11 cellular contexts compared by ENCODE assay signal in genomic region chr5:180331647-180331950, GRCh38. TPM values are rescaled to one million over a fixed set of nuclear protein-coding genes. Genes with fewer than 3 reads are reported as not detected.
DNase-seq lines count a peak whose midpoint lies in the region; ATAC-seq and TF ChIP-seq lines count a peak whose summit lies in the region.
"Had no signal": no experiment of that assay in that cellular context is flagged by ENCODE, and none has a peak within 500 bp of the region (broad histone marks: within the 10 kb centered on the region; RNA-seq: fewer than 3 reads in every experiment).

No MANE protein-coding gene starts in this region.

- no peak for DNase-seq in IMR-90
- DNase-seq in endothelial cell (ENCODE audit: low spot score): no peak
- DNase-seq in mesenchymal stem cell: peak; percentile 92
- no peak for DNase-seq in suprapubic skin (ENCODE audit: low spot score in 2 of 2)
- DNase-seq in activated naive CD4-positive, alpha-beta T cell treated with anti-CD3 and anti-CD28 coated beads, Interleukin-2, amount 50 U/mL, for 16 hours: no peak
- no peak for DNase-seq in DMS153 (lab: John Stamatoyannopoulos, UW)
- no peak for DNase-seq in NCI-H748 treated with DMSO at 0.1 percent for 48 hours (lab: John Stamatoyannopoulos, UW)
- DNase-seq: glutamatergic neuron, testis had no signal

- H3K23ac ChIP-seq in IMR-90 (ENCODE audit: low read depth, low read length) (peak overlapping the region; percentile 76; the same call in 1 of the 2 replicates), mesenchymal stem cell (ENCODE audit: low read length in 2 of 2) (no peak overlapping the region)

- peaks cover 11% of the 10 kb centered on the region for H3K4me1 Mint-ChIP-seq in endothelial cell (ENCODE audit: unreplicated experiment)

- in situ Hi-C loops in IMR-90 (cut with MboI; ENCODE audit: low sequenced_read_pairs): no loop called here

- H3K14ac ChIP-seq in IMR-90 (replicated peaks; ENCODE audit: low read depth, low read length) (peak overlapping the region; percentile 73), mesenchymal stem cell (ENCODE audit: low read length in 2 of 2) (no peak overlapping the region)

- H4K20me1 ChIP-seq in IMR-90 (ENCODE audit: insufficient read depth, low read length): peaks cover 21% of the 10 kb centered on the region

- H3K27ac ChIP-seq in IMR-90 (ENCODE audit: insufficient read depth, low read length) (no peak overlapping the region), mesenchymal stem cell (ENCODE audit: low read length, poor library complexity, severe bottlenecking) (peak overlapping the region; percentile 96), suprapubic skin (peak overlapping the region; percentile 47)
- H3K27ac ChIP-seq: HL-60, testis had no signal

- POLR2A ChIA-PET in IMR-90 (lab: Charles Lee; ENCODE audit: unreplicated experiment): no interaction called here

- no peak overlapping the region for H2BK5ac ChIP-seq in IMR-90 (ENCODE audit: low read depth, low read length, poor library complexity, severe bottlenecking)
- H2BK5ac ChIP-seq in mesenchymal stem cell (ENCODE audit: low read depth, low read length, poor library complexity, severe bottlenecking): peak overlapping the region; percentile 87

- H3K4me2 ChIP-seq in IMR-90 (ENCODE audit: low read depth, low read length) (peak overlapping the region; percentile 7; the same call in 1 of the 2 replicates), mesenchymal stem cell (ENCODE audit: low read length, poor library complexity, severe bottlenecking) (no peak overlapping the region)

- no peak overlapping the region for H3K18ac ChIP-seq in IMR-90 (ENCODE audit: low read depth, low read length)
- H3K18ac ChIP-seq in mesenchymal stem cell (ENCODE audit: low read depth in 1 of 2, low read length in 2 of 2): peak overlapping the region in 1 of 2 experiments; percentile 69

- peak overlapping the region in 1 of 2 experiments; percentile 55; a peak in 1 of 4 replicates for H4K8ac ChIP-seq in IMR-90 (ENCODE audit: low read depth in 2 of 2, low read length in 2 of 2)
- peak overlapping the region; percentile 21 for H4K8ac ChIP-seq in mesenchymal stem cell (ENCODE audit: low read length)

- intact Hi-C loops in IMR-90 (cut with micrococcal nuclease): loop anchor here (2.0 kb wide), 1 partner anchor 39 kb away; the partner anchor contains the start of gene MAPK9

- peak overlapping the region; percentile 56 for H2BK120ac ChIP-seq in IMR-90 (ENCODE audit: low read depth, low read length)
- H2BK120ac ChIP-seq in mesenchymal stem cell (ENCODE audit: low read depth, low read length): no peak overlapping the region

- no peaks in the 10 kb centered on the region for H3K9me3 Mint-ChIP-seq in endothelial cell (ENCODE audit: unreplicated experiment)

- H3K27ac Mint-ChIP-seq in endothelial cell (ENCODE audit: unreplicated experiment): peak overlapping the region; percentile 75

- H3K4me3 ChIP-seq in IMR-90 (ENCODE audit: insufficient read depth, low read depth, low read length): no peak overlapping the region
- H3K4me3 ChIP-seq in mesenchymal stem cell (ENCODE audit: insufficient read depth in 1 of 2, low read depth in 1 of 2, low read length in 2 of 2): peak overlapping the region in 1 of 2 experiments; percentile 57
- H3K4me3 ChIP-seq in suprapubic skin: no peak overlapping the region
- H3K4me3 ChIP-seq: testis had no signal

- peak; percentile 21 for ATAC-seq in IMR-90 (ENCODE audit: low read depth)
- no peak for ATAC-seq in HG02759 (IDR thresholded peaks at IDR 0.05; ENCODE audit: unreplicated experiment)

- H3K79me1 ChIP-seq in IMR-90 (ENCODE audit: low read depth in 1 of 2, low read length in 2 of 2) (peaks cover 0 to 8% of the 10 kb centered on the region in 2 experiments; a peak in 1 of 4 replicates), mesenchymal stem cell (replicated peaks; ENCODE audit: low read length, poor library complexity, severe bottlenecking) (peaks cover 9% of the 10 kb centered on the region)

- H2AFZ ChIP-seq in IMR-90 (replicated peaks; ENCODE audit: low read length, poor library complexity) (peak overlapping the region; percentile 71), mesenchymal stem cell (ENCODE audit: low read depth, low read length) (peak overlapping the region; percentile 3)

- no peak for TF ChIP-seq EP300 in suprapubic skin (IDR thresholded peaks at IDR 0.05)

- H2AK5ac ChIP-seq in IMR-90 (ENCODE audit: low read depth, low read length) (peak overlapping the region; percentile 13; the same call in 1 of the 2 replicates), mesenchymal stem cell (ENCODE audit: low read length, severe bottlenecking) (peak overlapping the region; percentile 59)

- H2BK15ac ChIP-seq in IMR-90 (ENCODE audit: low read depth, low read length) (0 out of 3 replicates have a peak overlapping the region, but pooled peaks have one; percentile 28), mesenchymal stem cell (ENCODE audit: low read depth, poor library complexity, severe bottlenecking) (no peak overlapping the region)

- H3K4ac ChIP-seq in IMR-90 (ENCODE audit: low read depth, low read length) (peak overlapping the region; percentile 79), mesenchymal stem cell (ENCODE audit: low read depth in 1 of 2, low read length in 2 of 2) (peak overlapping the region in 1 of 2 experiments; percentile 22)

- H3K9ac ChIP-seq in IMR-90 (ENCODE audit: low read depth, low read length): no peak overlapping the region
- peak overlapping the region; percentile 75 for H3K9ac ChIP-seq in mesenchymal stem cell (ENCODE audit: low read length)

- dilution Hi-C loops in IMR-90 (cut with HindIII; ENCODE audit: low sequenced_read_pairs, unreplicated experiment): no loop called here

- H3K4me1 ChIP-seq in IMR-90 (ENCODE audit: control insufficient read depth, insufficient read depth, low read length) (peaks cover 18% of the 10 kb centered on the region), mesenchymal stem cell (ENCODE audit: control insufficient read depth, insufficient read depth, low read depth, low read length) (peaks cover 41% of the 10 kb centered on the region), suprapubic skin (peaks cover 13% of the 10 kb centered on the region)
- H3K4me1 ChIP-seq: testis had no signal

- TF ChIP-seq CTCF in IMR-90 (conservative IDR thresholded peaks at IDR 0.05; ENCODE audit: low read depth, low read length): no peak
- TF ChIP-seq CTCF in endothelial cell (IDR thresholded peaks at IDR 0.05; ENCODE audit: unreplicated experiment): no peak
- TF ChIP-seq CTCF in suprapubic skin (IDR thresholded peaks at IDR 0.05): no peak

- H2BK12ac ChIP-seq in mesenchymal stem cell (ENCODE audit: low read length in 2 of 2): no peak overlapping the region

- H4K5ac ChIP-seq in IMR-90 (ENCODE audit: low read depth, low read length): no peak overlapping the region

- no peak overlapping the region for H3K4me3 Mint-ChIP-seq in endothelial cell (ENCODE audit: unreplicated experiment)

- H3K9me3 ChIP-seq in IMR-90 (ENCODE audit: control insufficient read depth, insufficient read depth, low read length): no peaks in the 10 kb centered on the region
- no peaks in the 10 kb centered on the region for H3K9me3 ChIP-seq in mesenchymal stem cell (ENCODE audit: control insufficient read depth, low read length)
- H3K9me3 ChIP-seq in suprapubic skin: no peaks in the 10 kb centered on the region
- H3K9me3 ChIP-seq: testis had no signal

- 7% methylated on average over 2 of the region's 7 CpGs; no CpG with 5 or more reads in 1 of the 2 experiments for WGBS in IMR-90 (ENCODE audit: extremely low coverage in 2 of 2, insufficient read length in 1 of 2), 2 experiments
- WGBS in mesenchymal stem cell: 2% methylated on average over 7 of the region's 7 CpGs
- 62% methylated on average over 7 of the region's 7 CpGs for WGBS in suprapubic skin

- peaks cover 3% of the 10 kb centered on the region for H3K36me3 Mint-ChIP-seq in endothelial cell (ENCODE audit: low read depth, unreplicated experiment)

- H3K36me3 ChIP-seq in IMR-90 (ENCODE audit: control insufficient read depth, insufficient read depth, low read length) (peaks cover 22% of the 10 kb centered on the region), mesenchymal stem cell (ENCODE audit: control insufficient read depth in 1 of 2, insufficient read depth in 2 of 2, low read depth in 1 of 2, low read length in 2 of 2) (peaks cover 42 to 76% of the 10 kb centered on the region in 2 experiments), suprapubic skin (peaks cover 12% of the 10 kb centered on the region)

- CTCF ChIA-PET in IMR-90 (lab: Yijun Ruan, JAX): interaction anchor here (1.3 kb wide), 1 partner anchor 38 kb away, joined by 5 read pairs; no protein-coding TSS in a partner anchor

- TF ChIP-seq POLR2A in IMR-90 (IDR thresholded peaks at IDR 0.05; ENCODE audit: low read depth, low read length) (no peak), suprapubic skin (IDR thresholded peaks at IDR 0.05) (no peak)

- peak overlapping the region; percentile 36 for H4K91ac ChIP-seq in IMR-90 (ENCODE audit: insufficient read depth, low read depth, low read length)
- no peak overlapping the region for H4K91ac ChIP-seq in mesenchymal stem cell (ENCODE audit: low read length)

- TF ChIP-seq RAD21 in IMR-90 (IDR thresholded peaks at IDR 0.05; ENCODE audit: low read length): no peak

- H2AK9ac ChIP-seq in IMR-90 (replicated peaks; ENCODE audit: low read depth, low read length, poor library complexity): no peak overlapping the region

- peaks cover 20% of the 10 kb centered on the region for H3K9me1 ChIP-seq in IMR-90 (ENCODE audit: insufficient read depth, low read length)

- no TSS peak for BruUV-seq in IMR-90 (replicated peaks; lab: Mats Ljungman, UMichigan)

- no peak overlapping the region for H3K56ac ChIP-seq in IMR-90 (ENCODE audit: extremely low read depth, insufficient read depth, low read length)

- H3K27me3 Mint-ChIP-seq in endothelial cell (ENCODE audit: unreplicated experiment): peaks cover 5% of the 10 kb centered on the region

- H2BK20ac ChIP-seq in IMR-90 (ENCODE audit: low read depth, low read length): peak overlapping the region; percentile 63

- no peaks in the 10 kb centered on the region for H3K27me3 ChIP-seq in IMR-90 (ENCODE audit: control insufficient read depth, insufficient read depth, low read length)
- no peaks in the 10 kb centered on the region for H3K27me3 ChIP-seq in mesenchymal stem cell (ENCODE audit: control insufficient read depth in 1 of 2, insufficient read depth in 1 of 2, low read length in 2 of 2)
- no peaks in the 10 kb centered on the region for H3K27me3 ChIP-seq in suprapubic skin
- H3K27me3 ChIP-seq: testis had no signal

RNA-seq across cellular contexts. Expression of gene GFPT2, which starts 21.5 kb away (rescaled TPM):
- total RNA-seq in IMR-90 (2012; rRNA removed) (20.6 and 20.8 TPM in 2 replicates), endothelial cell (ENCODE audit: unreplicated experiment) (10.1 TPM), suprapubic skin (1 to 10 TPM; 2.9 to 6.9 (median 4.3) TPM)
- 17.7 and 20.3 TPM in 2 replicates for polyA plus RNA-seq in IMR-90 (2012; rRNA removed)
- polyA plus RNA-seq in IMR-90 (2012; cell fraction: cytosol; rRNA removed): 11.8 and 14.2 TPM in 2 replicates
- polyA plus RNA-seq in IMR-90 (2012; cell fraction: nucleus; rRNA removed; ENCODE audit: low replicate concordance): 18.2 and 28.4 TPM in 2 replicates
- polyA plus RNA-seq in mesenchymal stem cell (2013, experiment 1 of 2): 12.3 TPM
- 12.0 TPM for polyA plus RNA-seq in mesenchymal stem cell (2013, experiment 2 of 2)

RNA-seq across cellular contexts. Expression of gene MAPK9, which starts 39.7 kb away (rescaled TPM):
- total RNA-seq in IMR-90 (2012; rRNA removed) (22.9 and 27.8 TPM in 2 replicates), endothelial cell (ENCODE audit: unreplicated experiment) (51.5 TPM), suprapubic skin (10 to 100 TPM; 17.6 to 21.8 (median 19.5) TPM)
- 20.1 and 23.3 TPM in 2 replicates for polyA plus RNA-seq in IMR-90 (2012; rRNA removed)
- polyA plus RNA-seq in IMR-90 (2012; cell fraction: cytosol; rRNA removed): 6.6 and 13.4 TPM in 2 replicates
- 8.1 and 28.5 TPM in 2 replicates for polyA plus RNA-seq in IMR-90 (2012; cell fraction: nucleus; rRNA removed; ENCODE audit: low replicate concordance)
- polyA plus RNA-seq in mesenchymal stem cell (2013, experiment 1 of 2): 26.3 TPM
- polyA plus RNA-seq in mesenchymal stem cell (2013, experiment 2 of 2): 25.8 TPM
